ENCODE assay signal across 10 cellular contexts in the genomic region with DNA sequence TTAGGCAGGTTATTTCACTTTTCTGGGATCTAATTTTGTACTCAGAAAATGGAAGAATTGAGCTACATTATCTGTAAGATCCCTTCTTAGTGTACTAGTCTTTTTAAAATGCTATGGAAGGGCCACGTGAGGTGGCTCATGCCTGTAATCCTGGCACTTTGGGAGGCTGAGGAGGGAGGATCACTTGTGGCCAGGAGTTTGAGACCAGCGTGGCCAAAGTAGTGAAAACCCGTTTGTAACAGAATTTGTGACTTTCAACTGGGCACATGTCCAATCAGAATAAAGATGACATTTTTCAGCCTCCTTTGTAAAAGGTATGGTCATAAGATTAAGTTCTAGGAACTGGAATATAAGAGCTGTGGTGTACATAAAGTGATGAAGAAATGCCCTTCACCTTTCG. TPM values are rescaled to one million over a fixed set of nuclear protein-coding genes. Genes with fewer than 3 reads are reported as not detected.
"Had no signal": no experiment of that assay in that cellular context is flagged by ENCODE, and none has a peak within 500 bp of the region (broad histone marks: within the 10 kb centered on the region; RNA-seq: fewer than 3 reads in every experiment).

No MANE protein-coding gene starts in this region.

- H3K27ac Mint-ChIP-seq: IgD-negative memory B cell had no signal

- FAIRE-seq: HepG2, HTR-8/SVneo, K562 had no signal

- ATAC-seq: HepG2, K562 had no signal

- H3K36me3 Mint-ChIP-seq: IgD-negative memory B cell had no signal

- H3K27ac ChIP-seq: HL-60 had no signal

- H3K4me3 ChIP-seq: K562 had no signal

- H3K4me3 Mint-ChIP-seq: IgD-negative memory B cell had no signal

- DNase-seq: IMR-90, KBM-7, KG1 had no signal

RNA-seq across cellular contexts. Expression of a gene that starts 3.1 kb away (rescaled TPM):
- total RNA-seq: HepG2, HT-29, HT1080, IMR-90, K562 had no signal
- polyA plus RNA-seq: HepG2, IMR-90, K562 had no signal
